In the genomic region with DNA sequence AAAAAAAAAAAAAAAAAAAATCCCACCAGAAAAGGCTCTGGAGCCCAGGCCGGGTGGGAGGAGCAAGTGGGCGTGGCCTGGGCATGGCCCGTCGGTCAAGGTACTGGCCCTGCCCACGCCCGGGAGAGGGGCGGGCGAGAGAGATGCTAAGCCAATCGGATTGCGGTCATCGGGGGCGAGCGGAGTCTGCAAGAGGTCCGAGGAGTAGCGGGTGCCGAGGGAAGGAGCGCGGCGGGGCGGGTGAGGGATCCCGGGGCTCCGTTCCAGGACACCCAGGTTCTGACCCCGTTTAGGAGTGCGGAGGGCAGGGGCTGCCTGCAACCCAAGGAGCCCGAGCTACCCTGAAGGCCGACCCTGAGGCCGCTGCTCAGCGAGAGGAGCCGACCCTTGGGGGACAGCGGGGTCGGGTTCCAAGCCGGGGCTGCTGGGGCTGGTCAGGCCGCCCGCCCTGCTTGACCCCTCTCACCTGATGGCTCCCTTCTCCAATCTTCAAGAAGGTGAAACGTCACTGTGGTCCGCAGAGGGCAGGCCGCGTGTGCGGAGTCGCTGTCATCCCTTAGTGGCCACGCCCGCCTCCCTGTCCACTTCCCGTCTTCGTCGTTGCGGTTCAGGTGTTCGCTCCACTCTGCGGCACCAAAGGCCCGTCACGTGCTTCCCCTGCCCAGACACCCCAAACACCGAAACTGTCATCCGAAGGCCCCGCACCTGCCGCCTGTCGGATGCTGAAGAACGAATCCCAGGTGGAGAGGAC, we compare ENCODE assay signal across 8 cellular contexts. TPM values are rescaled to one million over a fixed set of nuclear protein-coding genes. Genes with fewer than 3 reads are reported as not detected.
DNase-seq lines count a peak whose midpoint lies in the region; ATAC-seq lines count a peak whose summit lies in the region.

No MANE protein-coding gene starts in this region.

- no peaks in the 10 kb centered on the region for H3K9me3 Mint-ChIP-seq in activated CD4-positive, alpha-beta memory T cell treated with anti-CD3 and anti-CD28 coated beads for 36 hours

- no peaks in the 10 kb centered on the region for H3K27me3 Mint-ChIP-seq in activated CD4-positive, alpha-beta memory T cell treated with anti-CD3 and anti-CD28 coated beads for 36 hours

- H3K4me3 ChIP-seq in effector memory CD4-positive, alpha-beta T cell (ENCODE audit: insufficient read depth, low read depth, low read length, poor library complexity, severe bottlenecking), result peak overlapping the region; percentile 58

- peaks cover 5% of the 10 kb centered on the region for H3K4me1 ChIP-seq in effector memory CD4-positive, alpha-beta T cell (ENCODE audit: control insufficient read depth, insufficient read depth, low read length, poor library complexity, severe bottlenecking)

- H3K36me3 ChIP-seq in effector memory CD4-positive, alpha-beta T cell (ENCODE audit: control insufficient read depth, insufficient read depth, low read length), result no peaks in the 10 kb centered on the region

- peak overlapping the region; percentile 70 for H3K27ac ChIP-seq in effector memory CD4-positive, alpha-beta T cell (ENCODE audit: insufficient read depth, low read length, poor library complexity, severe bottlenecking)

- H3K27me3 ChIP-seq in effector memory CD4-positive, alpha-beta T cell (replicated peaks; ENCODE audit: control insufficient read depth, insufficient read depth, low read length, poor library complexity, severe bottlenecking), result no peaks in the 10 kb centered on the region

- no peaks in the 10 kb centered on the region for H3K9me3 ChIP-seq in effector memory CD4-positive, alpha-beta T cell (ENCODE audit: control insufficient read depth, low read length)

- intact Hi-C loops in activated CD4-positive, alpha-beta memory T cell treated with anti-CD3 and anti-CD28 coated beads for 36 hours (cut with micrococcal nuclease), result loop anchor here (1.0 to 5.0 kb wide), 2 partner anchors 11 to 71 kb away; a partner anchor contains a TSS

- H3K4me3 Mint-ChIP-seq in activated CD4-positive, alpha-beta memory T cell treated with anti-CD3 and anti-CD28 coated beads for 36 hours, result peak overlapping the region; percentile 81

- peak overlapping the region; percentile 80 for H3K27ac Mint-ChIP-seq in activated CD4-positive, alpha-beta memory T cell treated with anti-CD3 and anti-CD28 coated beads for 36 hours

- no peaks in the 10 kb centered on the region for H3K36me3 Mint-ChIP-seq in activated CD4-positive, alpha-beta memory T cell treated with anti-CD3 and anti-CD28 coated beads for 36 hours

- peaks cover 15% of the 10 kb centered on the region for H3K4me1 Mint-ChIP-seq in activated CD4-positive, alpha-beta memory T cell treated with anti-CD3 and anti-CD28 coated beads for 36 hours (ENCODE audit: low read depth)

- ATAC-seq in GM18868 (IDR thresholded peaks at IDR 0.05; ENCODE audit: unreplicated experiment) (peak; percentile 48), HG02870 (IDR thresholded peaks at IDR 0.05; ENCODE audit: unreplicated experiment) (no peak), GM18861 (IDR thresholded peaks at IDR 0.05; ENCODE audit: unreplicated experiment) (no peak)

- CTCF ChIA-PET in activated CD4-positive, alpha-beta memory T cell treated with anti-CD3 and anti-CD28 coated beads for 36 hours (lab: Charles Lee), result interaction anchor here (1.4 to 1.5 kb wide), 2 partner anchors 11 to 69 kb away, joined by 5 to 9 read pairs; a partner anchor contains a TSS

- POLR2A ChIA-PET in activated CD4-positive, alpha-beta memory T cell treated with anti-CD3 and anti-CD28 coated beads for 36 hours (lab: Charles Lee), result interaction anchor here (2.1 kb wide), 1 partner anchor 11 kb away, joined by 8 read pairs; a partner anchor contains a TSS

- DNase-seq in NCI-H2029 treated with DMSO at 0.1 percent for 48 hours (lab: John Stamatoyannopoulos, UW) (peak; percentile 34), lung microvascular endothelial cell (ENCODE audit: low read depth in 2 of 2) (peak; percentile 72 to 79)
- peak; percentile 92 for DNase-seq in activated CD4-positive, alpha-beta memory T cell treated with anti-CD3 and anti-CD28 coated beads for 36 hours
- DNase-seq in effector memory CD4-positive, alpha-beta T cell, result peak; percentile 24 to 84 (median 83)
- DNase-seq in stimulated activated CD4-positive, alpha-beta T cell treated with anti-CD3 and anti-CD28 coated beads, Interleukin-4, amount 100 ng/mL, for 48 hours (ENCODE audit: low read depth in 2 of 2), result peak; percentile 39 to 71

RNA-seq across cellular contexts. Expression of a gene that starts 11.1 kb away (rescaled TPM):
- total RNA-seq in activated CD4-positive, alpha-beta memory T cell treated with anti-CD3 and anti-CD28 coated beads for 36 hours, result 10 to 100 TPM; 17.2 to 21.1 TPM
- total RNA-seq in lung microvascular endothelial cell, result 8.5 and 8.9 TPM in 2 replicates

RNA-seq across cellular contexts. Expression of a gene that starts 38.6 kb away (rescaled TPM):
- not detected for total RNA-seq in activated CD4-positive, alpha-beta memory T cell treated with anti-CD3 and anti-CD28 coated beads for 36 hours
- total RNA-seq in lung microvascular endothelial cell, result under 0.01 and 0.44 TPM in 2 replicates

Comparison
In these comparisons a context has a peak if more than half of its experiments do, and no peak if none do; other contexts are left out.
1. DNase-seq: peak in every context shown above with its lines; median percentile 92 in activated CD4-positive, alpha-beta memory T cell treated with anti-CD3 and anti-CD28 coated beads for 36 hours; 83 in effector memory CD4-positive, alpha-beta T cell; 76 in lung microvascular endothelial cell; 55 in stimulated activated CD4-positive, alpha-beta T cell treated with anti-CD3 and anti-CD28 coated beads, Interleukin-4, amount 100 ng/mL, for 48 hours; 34 in NCI-H2029 treated with DMSO at 0.1 percent for 48 hours.